19 cellular contexts compared by ENCODE assay signal in genomic region chr22:25554321-25555088, GRCh38. TPM values are rescaled to one million over a fixed set of nuclear protein-coding genes. Genes with fewer than 3 reads are reported as not detected.
DNase-seq lines count a peak whose midpoint lies in the region; ATAC-seq, FAIRE-seq and TF ChIP-seq lines count a peak whose summit lies in the region.
"Had no signal": no experiment of that assay in that cellular context is flagged by ENCODE, and none has a peak within 500 bp of the region (broad histone marks: within the 10 kb centered on the region; RNA-seq: fewer than 3 reads in every experiment).

No MANE protein-coding gene starts in this region.

- no peak for TF ChIP-seq RAD21 in GM12878 (IDR thresholded peaks at IDR 0.05; ENCODE audit: insufficient read depth, low read depth, low read length)

- CTCF ChIA-PET in GM12878 (lab: Yijun Ruan, JAX), result interaction anchor here (1.0 to 3.2 kb wide), 5 partner anchors 9 to 148 kb away, joined by 3 to 19 read pairs (median 4); partner anchors contain the start of gene GRK3

- FAIRE-seq in GM12878 (lab: Jason Lieb, UNC) (peak; percentile 70), urothelium cell line (lab: Jason Lieb, UNC) (peak; percentile 88)
- FAIRE-seq: GM12892, H1 had no signal

- no peaks in the 10 kb centered on the region for H4K20me1 ChIP-seq in GM12878 (ENCODE audit: control insufficient read depth, insufficient read depth)

- H3K9me3 ChIP-seq in GM12878 (replicated peaks; ENCODE audit: control insufficient read depth, insufficient read depth, low read length), result no peaks in the 10 kb centered on the region
- H3K9me3 ChIP-seq: SK-N-SH had no signal

- SMC1A ChIA-PET in GM12878 (lab: Charles Lee; ENCODE audit: uncharacterized antibody, unreplicated experiment), result interaction anchor here (0.7 to 4.7 kb wide), 4 partner anchors 9 to 13 kb away, joined by 3 to 31 read pairs (median 4); no protein-coding TSS in a partner anchor

- no peak overlapping the region for H3K4me2 ChIP-seq in GM12878 (ENCODE audit: control insufficient read depth, insufficient read depth)
- H3K4me2 ChIP-seq: PC-9, SK-N-SH had no signal

- in situ Hi-C loops in GM12878 (cut with MboI) (loop anchor here (5.0 kb wide), 1 partner anchor 218 kb away; no protein-coding TSS in a partner anchor), ACHN (cut with HindIII; ENCODE audit: low pct_ligation_motif_present, low pct_unique_long_range_greater_than_20kb, low sequenced_read_pairs) (no loop called here)

- WGBS in GM12878 (ENCODE audit: insufficient coverage, insufficient replicate concordance, low lambda C conversion rate, missing lambda C conversion rate), result 27% methylated on average over 2 of the region's 2 CpGs

- no peaks in the 10 kb centered on the region for H3K27me3 ChIP-seq in GM12878 (replicated peaks in 1 of 2; ENCODE audit: control insufficient read depth in 2 of 2, insufficient read depth in 2 of 2, low read length in 1 of 2)

- H3K4me1 ChIP-seq in GM12878 (ENCODE audit: control insufficient read depth, insufficient read depth, low read length), result peaks cover 3% of the 10 kb centered on the region; the same call in 1 of the 2 replicates

- no peaks in the 10 kb centered on the region for H3K79me2 ChIP-seq in GM12878 (ENCODE audit: control insufficient read depth, insufficient read depth, low read length)

- DNase-seq in Right ventricle myocardium inferior (ENCODE audit: missing footprints), result no peak
- DNase-seq in Right ventricle myocardium superior, result no peak
- DNase-seq in GM12878 (ENCODE audit: low read depth, low spot score), result no peak
- no peak for DNase-seq in omental fat pad (ENCODE audit: low spot score)
- no peak for DNase-seq in urothelium cell line (ENCODE audit: low spot score)
- DNase-seq in NCI-H1092 (lab: John Stamatoyannopoulos, UW), result no peak
- DNase-seq in activated CD4-positive, alpha-beta T cell treated with anti-CD3 and anti-CD28 coated beads, Interleukin-2, amount 50 U/mL, for 48 hours, result no peak
- DNase-seq in ACHN, result no peak
- DNase-seq: 8988T, DMS79, HFFc6, KG1, NCI-H1092 treated with DMSO at 0.1 percent for 48 hours, NCI-H1694, NCI-H774, PC-9, SK-N-SH had no signal

- no peaks in the 10 kb centered on the region for H3K36me3 ChIP-seq in GM12878 (ENCODE audit: control insufficient read depth in 2 of 2, insufficient read depth in 2 of 2, low read length in 1 of 2)

- ATAC-seq in Right ventricle myocardium inferior (peak; percentile 13), Right ventricle myocardium superior (ENCODE audit: poor library complexity) (no peak), GM12878 (peak; percentile 54; the same call in 2 of the 3 replicates), omental fat pad (ENCODE audit: low FRiP score) (peak; percentile 49)

- no peak overlapping the region for H2AFZ ChIP-seq in GM12878 (ENCODE audit: control insufficient read depth, low read depth, low read length)
- H2AFZ ChIP-seq: PC-9 had no signal

- H3K27ac ChIP-seq in GM12878 (ENCODE audit: control insufficient read depth, insufficient read depth), result no peak overlapping the region
- H3K27ac ChIP-seq: PC-9 had no signal

- intact Hi-C loops in Right ventricle myocardium inferior (cut with DNase I), result no loop called here
- intact Hi-C loops in Right ventricle myocardium superior (cut with DNase I), result loop anchor here (10.0 kb wide), 1 partner anchor 140 kb away; no protein-coding TSS in a partner anchor
- intact Hi-C loops in GM12878 (cut with micrococcal nuclease; ENCODE audit: unreplicated experiment), result no loop called here

- H3K9ac ChIP-seq in GM12878 (ENCODE audit: control insufficient read depth, insufficient read depth, low read length), result no peak overlapping the region
- H3K9ac ChIP-seq: SK-N-SH had no signal

- TF ChIP-seq EP300 in GM12878 (IDR thresholded peaks at IDR 0.05; ENCODE audit: borderline replicate concordance in 1 of 2, control insufficient read depth in 1 of 2, low read depth in 2 of 2, low read length in 2 of 2), result no peak

- no peak for TF ChIP-seq POLR2A in GM12878 (IDR thresholded peaks at IDR 0.05; ENCODE audit: low read depth, low read length)

- POLR2A ChIA-PET in GM12878 (lab: Charles Lee), result interaction anchor here (1.1 kb wide), 1 partner anchor 10 kb away, joined by 4 read pairs; no protein-coding TSS in a partner anchor

- RAD21 ChIA-PET in GM12878 (lab: Charles Lee; ENCODE audit: unreplicated experiment), result interaction anchor here (0.8 to 3.0 kb wide), 2 partner anchors 10 to 15 kb away, joined by 3 to 18 read pairs; no protein-coding TSS in a partner anchor

- TF ChIP-seq CTCF in GM12878 (IDR thresholded peaks at IDR 0.05 in 2 of 3, conservative IDR thresholded peaks at IDR 0.05 in 1 of 3; ENCODE audit: control insufficient read depth in 2 of 3, extremely low read depth in 1 of 3, insufficient read depth in 1 of 3, low read depth in 3 of 3, low read length in 3 of 3), result no peak
- TF ChIP-seq CTCF in omental fat pad (IDR thresholded peaks at IDR 0.05), result no peak

- H3K4me3 ChIP-seq in GM12878, result no peak overlapping the region
- H3K4me3 ChIP-seq: PC-9 had no signal

- no TSS peak for BruUV-seq in GM12878 (replicated peaks; lab: Mats Ljungman, UMichigan)

TF ChIP-seq in GM12878, 131 proteins besides CTCF, POLR2A, EP300 and RAD21 (continues in another document):
- TF ChIP-seq CHD2 (IDR thresholded peaks at IDR 0.05; ENCODE audit: borderline replicate concordance, low read depth, low read length) (no peak), ESRRA (IDR thresholded peaks at IDR 0.05; ENCODE audit: low read length) (no peak), ZNF687 (IDR thresholded peaks at IDR 0.05) (no peak), NRF1 (conservative IDR thresholded peaks at IDR 0.05; ENCODE audit: low read depth, low read length) (no peak), MLLT1 (IDR thresholded peaks at IDR 0.05) (no peak), ETV6 (conservative IDR thresholded peaks at IDR 0.05 in 1 of 2, IDR thresholded peaks at IDR 0.05 in 1 of 2; ENCODE audit: borderline replicate concordance in 1 of 2, low read depth in 1 of 2) (no peak), RFX5 (IDR thresholded peaks at IDR 0.05; ENCODE audit: low read depth, low read length) (no peak)

RNA-seq across cellular contexts. Expression of gene GRK3, which starts 10.0 kb away (rescaled TPM):
- total RNA-seq in Right ventricle myocardium inferior, result 4.0 TPM
- total RNA-seq in Right ventricle myocardium superior, result 3.7 TPM
- total RNA-seq in GM12878 (2013; cell fraction: nucleolus; rRNA removed), result 74.9 and 76.8 TPM in 2 replicates
- 14.3 and 16.8 TPM in 2 replicates for total RNA-seq in GM12878 (2014; rRNA removed)
- 20.3 and 21.3 TPM in 2 replicates for total RNA-seq in GM12878 (2014; rRNA removed; fragmentation: Illumina TruSeq; extraction: Trizol)
- total RNA-seq in GM12878 (2021), result 25.2 and 26.1 TPM in 2 replicates
- polyA plus RNA-seq in GM12878 (2011; ENCODE audit: low read depth), result 4.5 TPM
- 35.1 and 43.9 TPM in 2 replicates for polyA plus RNA-seq in GM12878 (2011; rRNA removed)
- polyA plus RNA-seq in GM12878 (2011; cell fraction: cytosol; rRNA removed), result 15.8 and 18.1 TPM in 2 replicates
- polyA plus RNA-seq in GM12878 (2011; cell fraction: nucleus; rRNA removed), result 23.8 and 26.8 TPM in 2 replicates
- 5.9 and 9.7 TPM in 2 replicates for polyA plus RNA-seq in GM12878 (2012)
- 20.7 and 25.2 TPM in 2 replicates for polyA plus RNA-seq in GM12878 (2014; fragmentation: Illumina TruSeq; extraction: Trizol)
- polyA plus RNA-seq in GM12878 (2014; fragmentation: Nextera tagmentation; extraction: Ambion mirVana), result 1 to 10 TPM; 4.3 to 4.6 TPM
- polyA plus RNA-seq in GM12878 (2014; rRNA removed), result 11.6 and 15.2 TPM in 2 replicates
- polyA plus RNA-seq in GM12878 (2016; fragmentation: Nextera tagmentation; extraction: Ambion mirVana), result 1 to 10 TPM; 3.1 to 5.1 TPM
- 34.4 and 41.6 TPM in 2 replicates for polyA minus RNA-seq in GM12878 (2011; rRNA and poly(A)+ RNA removed)
- 13.5 and 16.5 TPM in 2 replicates for polyA minus RNA-seq in GM12878 (2011; cell fraction: cytosol; rRNA and poly(A)+ RNA removed)
- polyA minus RNA-seq in GM12878 (2011; cell fraction: nucleus; rRNA and poly(A)+ RNA removed), result 11.6 and 15.6 TPM in 2 replicates
- total RNA-seq in omental fat pad, result 10 to 100 TPM; 17.2 to 45.1 (median 27.1) TPM
